In the genomic region with DNA sequence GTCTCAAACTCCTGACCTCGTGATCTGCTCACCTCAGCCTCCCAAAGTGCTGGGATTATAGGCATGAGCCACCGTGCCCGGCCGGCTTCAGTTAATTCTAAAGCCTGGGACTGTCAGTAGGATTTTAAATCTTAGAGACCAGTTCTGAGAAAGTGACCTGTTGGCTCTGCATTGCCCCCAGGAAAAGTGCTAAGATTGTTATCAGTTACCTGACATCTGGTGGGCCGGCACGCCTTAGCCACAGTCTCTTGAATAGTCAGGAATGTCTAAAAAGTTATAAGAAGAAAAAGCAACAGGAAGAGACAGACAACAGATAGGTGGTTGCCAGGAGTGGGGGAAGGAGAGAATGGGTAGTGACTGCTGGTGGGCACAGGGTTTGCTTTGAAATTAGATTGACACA, we compare ENCODE assay signal across 26 cellular contexts.
"Had no signal": no experiment of that assay in that cellular context is flagged by ENCODE, and none has a peak within 500 bp of the region (broad histone marks: within the 10 kb centered on the region; RNA-seq: fewer than 3 reads in every experiment).

No MANE protein-coding gene starts in this region.

- H3K27me3 ChIP-seq: brain microvascular endothelial cell, cardiac muscle cell had no signal

- H3K4me3 ChIP-seq: cardiac muscle cell, SJSA1 had no signal

- H3K36me3 ChIP-seq: brain microvascular endothelial cell, cardiac muscle cell, SJSA1 had no signal

- H3K9me3 Mint-ChIP-seq: activated CD4-positive, alpha-beta memory T cell treated with anti-CD3 and anti-CD28 coated beads for 36 hours; activated CD4-positive, alpha-beta T cell treated with anti-CD3 and anti-CD28 coated beads, Interleukin-2, amount 10 ng/mL, durations not matched to agents 7 days and 5 days; activated naive CD4-positive, alpha-beta T cell treated with anti-CD3 and anti-CD28 coated beads, Interleukin-2, amount 10 ng/mL, durations not matched to agents 7 days and 5 days; activated naive CD8-positive, alpha-beta T cell treated with anti-CD3 and anti-CD28 coated beads for 36 hours; activated T-cell treated with anti-CD3 and anti-CD28 coated beads, Interleukin-2, amount 50 U/mL, for 4 hours; activated T-helper 2 cell treated with anti-CD3 and anti-CD28 coated beads, Interferon-gamma antibody, Interleukin-2, Interleukin-4, amounts not matched to agents 10 μg/mL and 5 μg/mL and 100 μg/mL, durations not matched to agents 14 hours and 24 hours and 36 hours; T-helper 1 cell treated with Interleukin-12 subunit alpha and Interleukin-12 subunit beta and Interleukin-4 antibody, amounts not matched to agents 30 μg/mL and 1 μg/mL, for 36 hours had no signal

- H3K36me3 Mint-ChIP-seq: activated CD4-positive, alpha-beta memory T cell treated with anti-CD3 and anti-CD28 coated beads for 36 hours; activated naive CD4-positive, alpha-beta T cell treated with anti-CD3 and anti-CD28 coated beads, Interleukin-2, amount 10 ng/mL, durations not matched to agents 7 days and 5 days had no signal

- DNase-seq: activated CD4-positive, alpha-beta memory T cell treated with anti-CD3 and anti-CD28 coated beads for 36 hours; activated CD4-positive, alpha-beta T cell treated with anti-CD3 and anti-CD28 coated beads, Interleukin-2, amount 10 ng/mL, durations not matched to agents 7 days and 5 days; activated CD4-positive, CD25-positive, alpha-beta regulatory T cell; activated CD8-positive, alpha-beta memory T cell treated with anti-CD3 and anti-CD28 coated beads for 24 hours; activated gamma-delta T cell treated with Interleukin-2 at 50 U/mL for 16 hours; activated naive CD4-positive, alpha-beta T cell treated with anti-CD3 and anti-CD28 coated beads, Interleukin-2, amount 10 ng/mL, durations not matched to agents 7 days and 5 days; activated naive CD8-positive, alpha-beta T cell treated with anti-CD3 and anti-CD28 coated beads for 36 hours; activated T-cell treated with anti-CD3 and anti-CD28 coated beads, Interleukin-2, amount 50 U/mL, for 4 hours; brain microvascular endothelial cell; cerebellar nuclear complex; KG1; NCI-H1048; NCI-H146; NCI-H187 treated with DMSO at 0.1 percent for 48 hours; NCI-H2081 treated with DMSO at 0.1 percent for 48 hours; NCI-H2227 treated with DMSO at 0.1 percent for 48 hours; NCI-H446 treated with DMSO at 0.1 percent for 48 hours; NCI-H524 treated with DMSO at 0.1 percent for 48 hours; NCI-H748 treated with DMSO at 0.1 percent for 48 hours; OCI-M1; SHP77; T-helper 9 cell had no signal

- ATAC-seq: activated T-cell treated with anti-CD3 and anti-CD28 coated beads, Interleukin-2, amount 50 U/mL, for 4 hours had no signal

- H3K4me1 ChIP-seq: SJSA1 had no signal

- H3K9me3 ChIP-seq: SJSA1 had no signal

- H3K27ac ChIP-seq: brain microvascular endothelial cell, cardiac muscle cell, SJSA1 had no signal

- H3K27ac Mint-ChIP-seq: activated CD4-positive, alpha-beta memory T cell treated with anti-CD3 and anti-CD28 coated beads for 36 hours; activated CD4-positive, alpha-beta T cell treated with anti-CD3 and anti-CD28 coated beads, Interleukin-2, amount 10 ng/mL, durations not matched to agents 7 days and 5 days; activated naive CD4-positive, alpha-beta T cell treated with anti-CD3 and anti-CD28 coated beads, Interleukin-2, amount 10 ng/mL, durations not matched to agents 7 days and 5 days; activated naive CD8-positive, alpha-beta T cell treated with anti-CD3 and anti-CD28 coated beads for 36 hours; activated T-helper 2 cell treated with anti-CD3 and anti-CD28 coated beads, Interferon-gamma antibody, Interleukin-2, Interleukin-4, amounts not matched to agents 10 μg/mL and 5 μg/mL and 100 μg/mL, durations not matched to agents 14 hours and 24 hours and 36 hours; T-helper 1 cell treated with Interleukin-12 subunit alpha and Interleukin-12 subunit beta and Interleukin-4 antibody, amounts not matched to agents 30 μg/mL and 1 μg/mL, for 36 hours had no signal

- H3K27me3 Mint-ChIP-seq: activated CD4-positive, alpha-beta memory T cell treated with anti-CD3 and anti-CD28 coated beads for 36 hours; activated CD4-positive, alpha-beta T cell treated with anti-CD3 and anti-CD28 coated beads, Interleukin-2, amount 10 ng/mL, durations not matched to agents 7 days and 5 days; activated naive CD4-positive, alpha-beta T cell treated with anti-CD3 and anti-CD28 coated beads, Interleukin-2, amount 10 ng/mL, durations not matched to agents 7 days and 5 days; activated naive CD8-positive, alpha-beta T cell treated with anti-CD3 and anti-CD28 coated beads for 36 hours had no signal

- H3K4me3 Mint-ChIP-seq: activated CD4-positive, alpha-beta memory T cell treated with anti-CD3 and anti-CD28 coated beads for 36 hours; activated CD4-positive, alpha-beta T cell treated with anti-CD3 and anti-CD28 coated beads, Interleukin-2, amount 10 ng/mL, durations not matched to agents 7 days and 5 days; activated naive CD4-positive, alpha-beta T cell treated with anti-CD3 and anti-CD28 coated beads, Interleukin-2, amount 10 ng/mL, durations not matched to agents 7 days and 5 days; activated naive CD8-positive, alpha-beta T cell treated with anti-CD3 and anti-CD28 coated beads for 36 hours; activated T-cell treated with anti-CD3 and anti-CD28 coated beads, Interleukin-2, amount 50 U/mL, for 4 hours; T-helper 1 cell treated with Interleukin-12 subunit alpha and Interleukin-12 subunit beta and Interleukin-4 antibody, amounts not matched to agents 30 μg/mL and 1 μg/mL, for 36 hours had no signal
